2 cellular contexts compared by ENCODE assay signal in the genomic region with DNA sequence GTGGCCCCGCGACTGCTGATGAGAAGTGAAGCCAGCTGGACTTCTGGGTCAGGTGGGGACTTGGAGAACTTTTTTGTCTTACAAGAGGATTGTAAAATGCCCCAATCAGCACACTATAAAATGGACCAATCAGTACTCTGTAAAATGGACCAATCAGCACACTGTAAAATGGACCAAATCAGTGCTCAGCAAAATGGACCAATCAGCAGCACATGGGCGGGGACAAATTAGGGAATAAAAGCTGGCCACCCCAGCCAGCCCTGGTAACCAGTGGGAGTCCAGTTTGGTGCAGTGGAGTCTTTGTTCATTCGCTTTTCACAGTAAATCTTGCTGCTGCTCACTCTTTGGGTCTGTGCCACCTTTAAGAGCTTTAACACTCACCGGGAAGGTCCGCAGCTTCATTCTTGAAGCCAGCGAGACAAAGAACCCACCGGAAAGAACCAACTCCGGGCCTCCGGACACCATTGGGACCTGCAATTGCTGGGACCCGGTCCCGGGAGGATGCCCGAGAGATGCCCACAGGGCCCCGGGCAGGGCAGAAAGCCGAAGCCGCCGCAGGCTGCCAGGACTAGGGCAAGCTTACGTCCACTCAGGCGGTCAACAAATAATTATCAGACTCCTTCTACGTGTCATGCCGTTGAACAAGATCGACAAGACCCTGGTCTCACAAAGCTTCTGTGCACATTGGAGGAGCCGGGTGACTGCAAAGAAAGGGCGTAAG.
TF ChIP-seq lines count a peak whose summit lies in the region.

No MANE protein-coding gene starts in this region.

TF ChIP-seq in A549, 52 proteins besides CTCF, POLR2A, EP300 and RAD21:
- TF ChIP-seq MAX (IDR thresholded peaks at IDR 0.05) (no peak), ZNF302 (CRISPR knock-in tag; IDR thresholded peaks at IDR 0.05) (no peak), MAFK (IDR thresholded peaks at IDR 0.05; ENCODE audit: partially characterized antibody) (peak; percentile 10), EHF (CRISPR knock-in tag; IDR thresholded peaks at IDR 0.05) (0 out of 2 replicates have a peak, but pooled peaks have one; percentile 11)

TF ChIP-seq in endothelial cell of umbilical vein, 7 proteins besides CTCF, POLR2A, EP300 and RAD21:
- no peak for TF ChIP-seq MAX (IDR thresholded peaks at IDR 0.05; ENCODE audit: insufficient read depth, insufficient read length)
- no peak for TF ChIP-seq EZH2 (IDR thresholded peaks at IDR 0.05; ENCODE audit: borderline replicate concordance, low read depth, low read length, severe bottlenecking)
- TF ChIP-seq GATA2 (IDR thresholded peaks at IDR 0.05; ENCODE audit: insufficient read depth, insufficient read length, low read depth, low read length): no peak
- no peak for TF ChIP-seq FOS (IDR thresholded peaks at IDR 0.05; ENCODE audit: borderline replicate concordance, insufficient read depth, low read length)
- no peak for TF ChIP-seq MYC (IDR thresholded peaks at IDR 0.05; ENCODE audit: low read depth, low read length)
